ENCODE assay signal across 1 cellular context in the genomic region with DNA sequence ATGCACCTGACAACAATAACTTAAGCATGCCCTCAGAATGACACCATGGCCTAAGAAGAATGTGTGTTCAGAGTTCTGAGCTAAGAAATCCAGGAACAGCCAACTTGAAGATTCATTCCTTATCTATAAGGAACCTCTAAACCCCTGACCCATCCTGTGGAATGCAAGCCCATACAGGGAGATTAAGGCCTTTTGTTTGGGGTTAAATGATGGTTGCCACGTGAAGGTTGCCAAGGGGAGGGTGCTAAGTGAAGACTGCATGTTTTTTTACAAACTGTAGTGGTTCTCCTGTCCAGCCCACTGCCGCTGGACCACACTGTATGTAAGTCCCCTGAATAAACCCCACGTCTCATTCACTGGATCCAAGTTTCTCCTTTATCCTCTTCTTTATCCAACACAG.
TF ChIP-seq lines count a peak whose summit lies in the region.

No MANE protein-coding gene starts in this region.

TF ChIP-seq in H1, 55 proteins besides CTCF, POLR2A, EP300 and RAD21:
- TF ChIP-seq JUND (IDR thresholded peaks at IDR 0.05; ENCODE audit: low read length), result no peak
- 0 out of 2 replicates have a peak, but pooled peaks have one; percentile 18 for TF ChIP-seq TEAD4 (IDR thresholded peaks at IDR 0.05; ENCODE audit: low read depth, low read length)
